20 cellular contexts compared by ENCODE assay signal in genomic region chr17:42413464-42414040, GRCh38. TPM values are rescaled to one million over a fixed set of nuclear protein-coding genes. Genes with fewer than 3 reads are reported as not detected.
A peak's percentile ranks its signal among the peaks of the same experiment; 100 is the strongest.
DNase-seq lines count a peak whose midpoint lies in the region; ATAC-seq and TF ChIP-seq lines count a peak whose summit lies in the region.
"Had no signal": no experiment of that assay in that cellular context is flagged by ENCODE, and none has a peak within 500 bp of the region (broad histone marks: within the 10 kb centered on the region; RNA-seq: fewer than 3 reads in every experiment).

No MANE protein-coding gene starts in this region.

- 64 to 91% (median 75%) methylated on average over 2 to 3 of the region's 3 CpGs for WGBS in spleen, 5 donors

- H3K27me3 Mint-ChIP-seq in activated CD4-positive, alpha-beta T cell treated with anti-CD3 and anti-CD28 coated beads, Interleukin-2, amount 10 ng/mL, durations not matched to agents 24 days and 14 days = peaks cover 7% of the 10 kb centered on the region

- TF ChIP-seq POLR2A in breast epithelium (IDR thresholded peaks at IDR 0.05) = no peak
- no peak for TF ChIP-seq POLR2A in spleen (IDR thresholded peaks at IDR 0.05)

- no peak for ATAC-seq in GM21528 (IDR thresholded peaks at IDR 0.05; ENCODE audit: low FRiP score, unreplicated experiment)
- ATAC-seq in GM18858 (IDR thresholded peaks at IDR 0.05; ENCODE audit: unreplicated experiment) = no peak
- ATAC-seq: esophagus mucosa; stimulated activated effector memory CD8-positive, alpha-beta T cell treated with anti-CD3 and anti-CD28 coated beads, Interleukin-12 subunit alpha, Interleukin-12 subunit beta, amount 100 ng/mL, for 72 hours had no signal

- H3K4me1 ChIP-seq in breast epithelium (peaks cover 14 to 15% of the 10 kb centered on the region in 2 donors), right atrium auricular region (peaks cover 3 to 91% of the 10 kb centered on the region in 2 donors), spleen (peaks cover 35 to 99% (median 70%) of the 10 kb centered on the region in 6 donors)

- H3K36me3 ChIP-seq in breast epithelium = no peaks in the 10 kb centered on the region
- H3K36me3 ChIP-seq in right atrium auricular region = peaks cover 7% of the 10 kb centered on the region
- no peaks in the 10 kb centered on the region for H3K36me3 ChIP-seq in spleen

- H3K4me3 Mint-ChIP-seq in activated CD4-positive, alpha-beta T cell treated with anti-CD3 and anti-CD28 coated beads, Interleukin-2, amount 10 ng/mL, durations not matched to agents 24 days and 14 days = no peak overlapping the region
- H3K4me3 Mint-ChIP-seq: activated naive CD4-positive, alpha-beta T cell treated with anti-CD3 and anti-CD28 coated beads for 36 hours; dendritic cell treated with granulocyte-macrophage colony-stimulating factor and Interleukin-4, amounts not matched to agents 40 ng/mL and 50 ng/mL, for 4 days; stimulated activated effector memory CD8-positive, alpha-beta T cell treated with anti-CD3 and anti-CD28 coated beads, Interleukin-12 subunit alpha, Interleukin-12 subunit beta, amount 100 ng/mL, for 72 hours had no signal

- DNase-seq in GM03348 (ENCODE audit: low spot score) (peak; percentile 29), breast epithelium (ENCODE audit: low spot score in 2 of 2) (no peak), right atrium auricular region (ENCODE audit: low spot score) (no peak), spleen (no peak), MV-4-11 (lab: John Stamatoyannopoulos, UW) (no peak)
- DNase-seq in activated CD4-positive, alpha-beta T cell treated with anti-CD3 and anti-CD28 coated beads, Interleukin-2, amount 10 ng/mL, durations not matched to agents 24 days and 14 days = no peak
- DNase-seq: activated naive CD4-positive, alpha-beta T cell treated with anti-CD3 and anti-CD28 coated beads for 36 hours; H7; hippocampal formation; kidney glomerular epithelial cell; NCI-H1436 treated with DMSO at 0.1 percent for 48 hours; NCI-H226; nucleus accumbens had no signal

- peak overlapping the region in 2 of 3 donors; percentile 27 to 50 for H3K4me3 ChIP-seq in breast epithelium
- no peak overlapping the region for H3K4me3 ChIP-seq in right atrium auricular region
- no peak overlapping the region for H3K4me3 ChIP-seq in spleen
- H3K4me3 ChIP-seq: smooth muscle cell had no signal

- H3K27me3 ChIP-seq in breast epithelium (no peaks in the 10 kb centered on the region), right atrium auricular region (no peaks in the 10 kb centered on the region), spleen (replicated peaks in 1 of 7) (no peaks in the 10 kb centered on the region)

- H3K27ac Mint-ChIP-seq in activated CD4-positive, alpha-beta T cell treated with anti-CD3 and anti-CD28 coated beads, Interleukin-2, amount 10 ng/mL, durations not matched to agents 24 days and 14 days = no peak overlapping the region
- H3K27ac Mint-ChIP-seq: activated naive CD4-positive, alpha-beta T cell treated with anti-CD3 and anti-CD28 coated beads for 36 hours; dendritic cell treated with granulocyte-macrophage colony-stimulating factor and Interleukin-4, amounts not matched to agents 40 ng/mL and 50 ng/mL, for 4 days; stimulated activated effector memory CD8-positive, alpha-beta T cell treated with anti-CD3 and anti-CD28 coated beads, Interleukin-12 subunit alpha, Interleukin-12 subunit beta, amount 100 ng/mL, for 72 hours had no signal

- H3K9me3 ChIP-seq in breast epithelium (no peaks in the 10 kb centered on the region), right atrium auricular region (no peaks in the 10 kb centered on the region), spleen (no peaks in the 10 kb centered on the region)

- H3K36me3 Mint-ChIP-seq in activated CD4-positive, alpha-beta T cell treated with anti-CD3 and anti-CD28 coated beads, Interleukin-2, amount 10 ng/mL, durations not matched to agents 24 days and 14 days (ENCODE audit: low read depth) = no peaks in the 10 kb centered on the region

- no peaks in the 10 kb centered on the region for H3K9me3 Mint-ChIP-seq in activated CD4-positive, alpha-beta T cell treated with anti-CD3 and anti-CD28 coated beads, Interleukin-2, amount 10 ng/mL, durations not matched to agents 24 days and 14 days
- H3K9me3 Mint-ChIP-seq: activated naive CD4-positive, alpha-beta T cell treated with anti-CD3 and anti-CD28 coated beads for 36 hours; dendritic cell treated with granulocyte-macrophage colony-stimulating factor and Interleukin-4, amounts not matched to agents 40 ng/mL and 50 ng/mL, for 4 days; stimulated activated effector memory CD8-positive, alpha-beta T cell treated with anti-CD3 and anti-CD28 coated beads, Interleukin-12 subunit alpha, Interleukin-12 subunit beta, amount 100 ng/mL, for 72 hours had no signal

- H3K4me1 Mint-ChIP-seq in activated CD4-positive, alpha-beta T cell treated with anti-CD3 and anti-CD28 coated beads, Interleukin-2, amount 10 ng/mL, durations not matched to agents 24 days and 14 days = peaks cover 10% of the 10 kb centered on the region

- TF ChIP-seq CTCF in breast epithelium (IDR thresholded peaks at IDR 0.05) (no peak), right atrium auricular region (IDR thresholded peaks at IDR 0.05) (no peak), spleen (IDR thresholded peaks at IDR 0.05 in 8 of 11, conservative IDR thresholded peaks at IDR 0.05 in 3 of 11) (no peak)

- H3K27ac ChIP-seq in breast epithelium (peak overlapping the region; percentile 76 to 88), right atrium auricular region (peak overlapping the region; percentile 51 to 56), spleen (peak overlapping the region in 6 of 8 donors; percentile 32 to 85 (median 73))
- H3K27ac ChIP-seq: KMS-11 had no signal

- intact Hi-C loops in breast epithelium (cut with DNase I; ENCODE audit: low total_unique reads) = no loop called here
- intact Hi-C loops in spleen (cut with DNase I; ENCODE audit: low total_unique reads) = no loop called here
- intact Hi-C loops in activated CD4-positive, alpha-beta T cell treated with anti-CD3 and anti-CD28 coated beads, Interleukin-2, amount 10 ng/mL, durations not matched to agents 24 days and 14 days (cut with micrococcal nuclease) = no loop called here

RNA-seq across cellular contexts. Expression of gene CAVIN1, which starts 9.5 kb away (rescaled TPM):
- total RNA-seq in breast epithelium (100 to 1,000 TPM; 288 to 554 (median 306) TPM), right atrium auricular region (100 to 1,000 TPM; 202 to 348 TPM), spleen (100 to 1,000 TPM; 129 to 224 (median 150) TPM)
- 100 to 1,000 TPM in 1 of 3 donors, 10 to 100 TPM in 2; 25.3 to 129 (median 34.7) TPM for polyA plus RNA-seq in spleen
- total RNA-seq in activated CD4-positive, alpha-beta T cell treated with anti-CD3 and anti-CD28 coated beads, Interleukin-2, amount 10 ng/mL, durations not matched to agents 24 days and 14 days = 2.4 and 2.7 TPM in 2 replicates

RNA-seq across cellular contexts. Expression of gene STAT3, which starts 25.3 kb away (rescaled TPM):
- total RNA-seq in breast epithelium (100 to 1,000 TPM; 193 to 322 (median 238) TPM), right atrium auricular region (100 to 1,000 TPM; 105 to 150 TPM), spleen (100 to 1,000 TPM; 229 to 326 (median 266) TPM)
- polyA plus RNA-seq in spleen = 10 to 100 TPM; 18.3 to 49.8 (median 24.1) TPM
- total RNA-seq in activated CD4-positive, alpha-beta T cell treated with anti-CD3 and anti-CD28 coated beads, Interleukin-2, amount 10 ng/mL, durations not matched to agents 24 days and 14 days = 252 and 258 TPM in 2 replicates

RNA-seq across cellular contexts. Expression of gene ATP6V0A1, which starts 45.1 kb away (rescaled TPM):
- total RNA-seq in breast epithelium = 10 to 100 TPM; 53.1 to 74.5 (median 60.0) TPM
- total RNA-seq in right atrium auricular region = 10 to 100 TPM; 38.9 to 67.5 TPM
- 100 to 1,000 TPM in 5 of 7 donors, 10 to 100 TPM in 2; 87.4 to 140 (median 126) TPM for total RNA-seq in spleen
- polyA plus RNA-seq in spleen = 10 to 100 TPM; 23.0 to 74.0 (median 50.7) TPM
- 16.9 and 18.8 TPM in 2 replicates for total RNA-seq in activated CD4-positive, alpha-beta T cell treated with anti-CD3 and anti-CD28 coated beads, Interleukin-2, amount 10 ng/mL, durations not matched to agents 24 days and 14 days

Comparison
In these comparisons a context has a peak if more than half of its experiments do, and no peak if none do; other contexts are left out.
1. H3K4me3 ChIP-seq: peak in breast epithelium (2 of 3); none in right atrium auricular region (0 of 2) and spleen (0 of 8).
2. RNA of gene CAVIN1, which starts 9.5 kb away (total RNA-seq): 202 to 348 TPM in right atrium auricular region, 288 to 554 TPM in breast epithelium and 129 to 224 TPM in spleen; 2.4 to 2.7 TPM in activated CD4-positive, alpha-beta T cell treated with anti-CD3 and anti-CD28 coated beads, Interleukin-2, amount 10 ng/mL, durations not matched to agents 24 days and 14 days; every median in the first group is over 10 times any median in the second.
3. Peak in every context shown above with its lines, with median percentiles within 50 percentile points of each other: H3K27ac ChIP-seq.